Comparison of ENCODE assay signal across 24 cellular contexts in the genomic region with DNA sequence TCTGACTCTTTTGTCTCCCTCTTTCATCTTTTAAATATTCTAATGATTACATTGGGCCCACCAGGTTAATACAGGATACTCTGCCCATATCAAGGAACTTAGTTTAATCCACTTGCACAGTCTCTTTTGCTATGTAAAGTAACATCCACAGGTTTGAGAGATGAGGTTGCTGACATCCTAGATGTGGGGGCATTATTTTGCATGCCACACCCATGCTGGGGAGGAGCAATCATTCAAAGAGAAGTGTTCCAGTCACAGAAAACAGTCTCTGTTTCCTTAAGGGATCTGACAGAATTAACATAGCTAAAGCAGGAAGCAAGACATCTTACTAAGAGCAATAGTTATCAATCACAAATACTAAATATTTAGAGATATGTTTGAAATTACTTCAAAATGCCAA. TPM values are rescaled to one million over a fixed set of nuclear protein-coding genes. Genes with fewer than 3 reads are reported as not detected.
"Had no signal": no experiment of that assay in that cellular context is flagged by ENCODE, and none has a peak within 500 bp of the region (broad histone marks: within the 10 kb centered on the region; RNA-seq: fewer than 3 reads in every experiment).

No MANE protein-coding gene starts in this region.

- H3K4me3 ChIP-seq: colonic mucosa, hepatocyte, left ventricle myocardium inferior, lower lobe of right lung, psoas muscle, spleen, testis, tibial nerve, upper lobe of right lung had no signal

- DNase-seq: colonic mucosa; dermis blood vessel endothelial cell; erythroblast; foreskin keratinocyte; left cardiac atrium; left ventricle myocardium inferior; lower lobe of right lung; midbrain; occipital lobe; psoas muscle; retina; spleen; stimulated activated CD4-positive, alpha-beta T cell treated with anti-CD3 and anti-CD28 coated beads, Interleukin-15, amount 100 ng/mL, for 24 hours; stimulated activated CD4-positive, alpha-beta T cell treated with anti-CD3 and anti-CD28 coated beads, Interleukin-1b, Interleukin-23, amount 100 ng/mL, for 48 hours; stimulated activated CD4-positive, alpha-beta T cell treated with anti-CD3 and anti-CD28 coated beads, Interleukin-4, amount 100 ng/mL, for 24 hours; stimulated activated naive B cell treated with anti-CD40 and anti-IgM and Interleukin-4, amounts not matched to agents 10 μg/mL and 1 μg/mL and 100 μg/mL, for 72 hours; stimulated activated naive CD8-positive, alpha-beta T cell treated with anti-CD3 and anti-CD28 coated beads, Interleukin-15, amount 100 ng/mL, for 72 hours; testis; upper lobe of right lung had no signal

- H3K27ac Mint-ChIP-seq: memory B cell; natural killer cell treated with Interleukin-12 subunit alpha and Interleukin-12 subunit beta and Interleukin-15 and Interleukin-18, amount 100 ng/mL, for 72 hours; stimulated activated naive B cell treated with anti-CD40 and anti-IgM and Interleukin-4, amounts not matched to agents 10 μg/mL and 1 μg/mL and 100 μg/mL, for 72 hours; stimulated activated naive CD8-positive, alpha-beta T cell treated with anti-CD3 and anti-CD28 coated beads, Interleukin-15, amount 100 ng/mL, for 72 hours had no signal

- H3K4me3 Mint-ChIP-seq: memory B cell; natural killer cell treated with Interleukin-12 subunit alpha and Interleukin-12 subunit beta and Interleukin-15 and Interleukin-18, amount 100 ng/mL, for 72 hours; stimulated activated naive B cell treated with anti-CD40 and anti-IgM and Interleukin-4, amounts not matched to agents 10 μg/mL and 1 μg/mL and 100 μg/mL, for 72 hours; stimulated activated naive CD8-positive, alpha-beta T cell treated with anti-CD3 and anti-CD28 coated beads, Interleukin-15, amount 100 ng/mL, for 72 hours had no signal

- H3K9me3 ChIP-seq: colonic mucosa, left ventricle myocardium inferior, lower lobe of right lung, psoas muscle, spleen, testis, tibial nerve, upper lobe of right lung had no signal

- ATAC-seq: foreskin keratinocyte; left cardiac atrium; lower lobe of right lung; natural killer cell treated with Interleukin-12 subunit alpha and Interleukin-12 subunit beta and Interleukin-15 and Interleukin-18, amount 100 ng/mL, for 72 hours; psoas muscle; sciatic nerve; stimulated activated naive B cell treated with anti-CD40 and anti-IgM and Interleukin-4, amounts not matched to agents 10 μg/mL and 1 μg/mL and 100 μg/mL, for 72 hours; stimulated activated naive CD8-positive, alpha-beta T cell treated with anti-CD3 and anti-CD28 coated beads, Interleukin-15, amount 100 ng/mL, for 72 hours; upper lobe of right lung had no signal

- H2AFZ ChIP-seq: hepatocyte had no signal

- H3K27me3 ChIP-seq: colonic mucosa, foreskin keratinocyte, hepatocyte, spleen, testis, tibial nerve had no signal

- H3K9me3 Mint-ChIP-seq: stimulated activated naive B cell treated with anti-CD40 and anti-IgM and Interleukin-4, amounts not matched to agents 10 μg/mL and 1 μg/mL and 100 μg/mL, for 72 hours; stimulated activated naive CD8-positive, alpha-beta T cell treated with anti-CD3 and anti-CD28 coated beads, Interleukin-15, amount 100 ng/mL, for 72 hours had no signal

- H3K36me3 Mint-ChIP-seq: memory B cell; natural killer cell treated with Interleukin-12 subunit alpha and Interleukin-12 subunit beta and Interleukin-15 and Interleukin-18, amount 100 ng/mL, for 72 hours; stimulated activated naive B cell treated with anti-CD40 and anti-IgM and Interleukin-4, amounts not matched to agents 10 μg/mL and 1 μg/mL and 100 μg/mL, for 72 hours had no signal

- H3K79me2 ChIP-seq: hepatocyte had no signal

- H3K36me3 ChIP-seq: colonic mucosa, left ventricle myocardium inferior, lower lobe of right lung, spleen, tibial nerve, upper lobe of right lung had no signal

- H3K27ac ChIP-seq: colonic mucosa, foreskin keratinocyte, hepatocyte, left ventricle myocardium inferior, lower lobe of right lung, psoas muscle, spleen, testis, tibial nerve, upper lobe of right lung had no signal

- H3K4me1 ChIP-seq: colonic mucosa, foreskin keratinocyte, left ventricle myocardium inferior, lower lobe of right lung, psoas muscle, spleen, testis, tibial nerve, upper lobe of right lung had no signal

- H3K4me1 Mint-ChIP-seq: memory B cell; stimulated activated naive B cell treated with anti-CD40 and anti-IgM and Interleukin-4, amounts not matched to agents 10 μg/mL and 1 μg/mL and 100 μg/mL, for 72 hours; stimulated activated naive CD8-positive, alpha-beta T cell treated with anti-CD3 and anti-CD28 coated beads, Interleukin-15, amount 100 ng/mL, for 72 hours had no signal

- H3K27me3 Mint-ChIP-seq: memory B cell; natural killer cell treated with Interleukin-12 subunit alpha and Interleukin-12 subunit beta and Interleukin-15 and Interleukin-18, amount 100 ng/mL, for 72 hours; stimulated activated naive B cell treated with anti-CD40 and anti-IgM and Interleukin-4, amounts not matched to agents 10 μg/mL and 1 μg/mL and 100 μg/mL, for 72 hours; stimulated activated naive CD8-positive, alpha-beta T cell treated with anti-CD3 and anti-CD28 coated beads, Interleukin-15, amount 100 ng/mL, for 72 hours had no signal

- H3K4me2 ChIP-seq: hepatocyte had no signal

RNA-seq across cellular contexts. Expression of a gene that starts 11.5 kb away (rescaled TPM):
- total RNA-seq: natural killer cell treated with Interleukin-12 subunit alpha and Interleukin-12 subunit beta and Interleukin-15 and Interleukin-18, amount 100 ng/mL, for 72 hours had no signal
